Comparison of ENCODE assay signal across 16 cellular contexts in the genomic region with DNA sequence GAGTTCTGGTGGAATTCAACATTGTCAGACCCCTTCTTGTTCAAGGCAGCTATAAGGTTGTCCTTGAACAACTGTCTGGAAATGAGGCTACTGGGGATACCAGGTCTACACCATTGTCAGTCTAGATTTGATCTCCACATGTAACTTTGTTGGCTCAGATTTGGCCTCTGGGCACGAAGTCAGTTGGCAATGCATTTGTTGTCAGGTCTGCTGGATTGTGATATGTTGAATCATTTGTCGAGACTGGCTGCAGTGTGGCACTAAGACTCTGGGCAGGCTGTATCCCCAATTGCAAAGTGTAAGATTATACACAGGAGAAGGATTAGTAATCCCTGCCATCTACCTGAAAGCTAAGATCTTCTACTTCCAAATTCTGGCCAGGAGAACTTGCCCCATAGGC.
"Had no signal": no experiment of that assay in that cellular context is flagged by ENCODE, and none has a peak within 500 bp of the region (broad histone marks: within the 10 kb centered on the region; RNA-seq: fewer than 3 reads in every experiment).

No MANE protein-coding gene starts in this region.

- H3K4me1 ChIP-seq: gastrocnemius medialis, psoas muscle had no signal

- H3K27me3 Mint-ChIP-seq: activated CD4-positive, alpha-beta memory T cell treated with anti-CD3 and anti-CD28 coated beads, Interleukin-2, amount 10 ng/mL, durations not matched to agents 7 days and 5 days; activated CD4-positive, alpha-beta T cell treated with anti-CD3 and anti-CD28 coated beads for 36 hours; activated naive CD4-positive, alpha-beta T cell treated with anti-CD3 and anti-CD28 coated beads, Interleukin-2, amount 50 U/mL, for 24 hours had no signal

- DNase-seq: activated CD4-positive, alpha-beta memory T cell treated with anti-CD3 and anti-CD28 coated beads, Interleukin-2, amount 10 ng/mL, durations not matched to agents 7 days and 5 days; activated CD4-positive, alpha-beta T cell treated with anti-CD3 and anti-CD28 coated beads for 36 hours; activated T-cell treated with anti-CD3 and anti-CD28 coated beads, Interleukin-2, amount 50 U/mL, for 24 hours; cortex of kidney; effector CD4-positive, alpha-beta T cell; gastrocnemius medialis; immature natural killer cell; mesenchymal stem cell; nucleus accumbens; psoas muscle; stimulated activated CD4-positive, alpha-beta T cell treated with anti-CD3 and anti-CD28 coated beads, Interleukin-12 subunit alpha, Interleukin-12 subunit beta, amount 100 ng/mL, for 4 hours; stimulated activated CD4-positive, alpha-beta T cell treated with anti-CD3 and anti-CD28 coated beads, Interleukin-2, amount 100 ng/mL, for 24 hours; WERI-Rb-1 had no signal

- H3K4me1 Mint-ChIP-seq: activated CD4-positive, alpha-beta memory T cell treated with anti-CD3 and anti-CD28 coated beads, Interleukin-2, amount 10 ng/mL, durations not matched to agents 7 days and 5 days; activated CD4-positive, alpha-beta T cell treated with anti-CD3 and anti-CD28 coated beads for 36 hours; activated naive CD4-positive, alpha-beta T cell treated with anti-CD3 and anti-CD28 coated beads, Interleukin-2, amount 50 U/mL, for 24 hours; immature natural killer cell had no signal

- H3K27ac Mint-ChIP-seq: activated CD4-positive, alpha-beta memory T cell treated with anti-CD3 and anti-CD28 coated beads, Interleukin-2, amount 10 ng/mL, durations not matched to agents 7 days and 5 days; activated CD4-positive, alpha-beta T cell treated with anti-CD3 and anti-CD28 coated beads for 36 hours; activated naive CD4-positive, alpha-beta T cell treated with anti-CD3 and anti-CD28 coated beads, Interleukin-2, amount 50 U/mL, for 24 hours; activated T-cell treated with anti-CD3 and anti-CD28 coated beads, Interleukin-2, amount 50 U/mL, for 24 hours; immature natural killer cell; natural killer cell treated with Interleukin-12 subunit alpha and Interleukin-12 subunit beta and Interleukin-15 and Interleukin-18, amount 100 ng/mL, for 72 hours had no signal

- H3K4me3 Mint-ChIP-seq: activated CD4-positive, alpha-beta memory T cell treated with anti-CD3 and anti-CD28 coated beads, Interleukin-2, amount 10 ng/mL, durations not matched to agents 7 days and 5 days; activated CD4-positive, alpha-beta T cell treated with anti-CD3 and anti-CD28 coated beads for 36 hours; activated naive CD4-positive, alpha-beta T cell treated with anti-CD3 and anti-CD28 coated beads, Interleukin-2, amount 50 U/mL, for 24 hours; activated T-cell treated with anti-CD3 and anti-CD28 coated beads, Interleukin-2, amount 50 U/mL, for 24 hours; immature natural killer cell; natural killer cell treated with Interleukin-12 subunit alpha and Interleukin-12 subunit beta and Interleukin-15 and Interleukin-18, amount 100 ng/mL, for 72 hours had no signal

- H3K36me3 ChIP-seq: gastrocnemius medialis, WERI-Rb-1 had no signal

- H3K9me3 ChIP-seq: gastrocnemius medialis, heart left ventricle, psoas muscle had no signal

- H3K27me3 ChIP-seq: gastrocnemius medialis had no signal

- H3K4me3 ChIP-seq: gastrocnemius medialis, heart left ventricle, psoas muscle had no signal

- H3K36me3 Mint-ChIP-seq: natural killer cell treated with Interleukin-12 subunit alpha and Interleukin-12 subunit beta and Interleukin-15 and Interleukin-18, amount 100 ng/mL, for 72 hours had no signal

- H3K27ac ChIP-seq: gastrocnemius medialis, heart left ventricle, psoas muscle, WERI-Rb-1 had no signal

- H3K9me3 Mint-ChIP-seq: activated CD4-positive, alpha-beta memory T cell treated with anti-CD3 and anti-CD28 coated beads, Interleukin-2, amount 10 ng/mL, durations not matched to agents 7 days and 5 days; activated naive CD4-positive, alpha-beta T cell treated with anti-CD3 and anti-CD28 coated beads, Interleukin-2, amount 50 U/mL, for 24 hours; activated T-cell treated with anti-CD3 and anti-CD28 coated beads, Interleukin-2, amount 50 U/mL, for 24 hours; immature natural killer cell; natural killer cell treated with Interleukin-12 subunit alpha and Interleukin-12 subunit beta and Interleukin-15 and Interleukin-18, amount 100 ng/mL, for 72 hours had no signal
